1 cellular context compared by ENCODE assay signal in the genomic region with DNA sequence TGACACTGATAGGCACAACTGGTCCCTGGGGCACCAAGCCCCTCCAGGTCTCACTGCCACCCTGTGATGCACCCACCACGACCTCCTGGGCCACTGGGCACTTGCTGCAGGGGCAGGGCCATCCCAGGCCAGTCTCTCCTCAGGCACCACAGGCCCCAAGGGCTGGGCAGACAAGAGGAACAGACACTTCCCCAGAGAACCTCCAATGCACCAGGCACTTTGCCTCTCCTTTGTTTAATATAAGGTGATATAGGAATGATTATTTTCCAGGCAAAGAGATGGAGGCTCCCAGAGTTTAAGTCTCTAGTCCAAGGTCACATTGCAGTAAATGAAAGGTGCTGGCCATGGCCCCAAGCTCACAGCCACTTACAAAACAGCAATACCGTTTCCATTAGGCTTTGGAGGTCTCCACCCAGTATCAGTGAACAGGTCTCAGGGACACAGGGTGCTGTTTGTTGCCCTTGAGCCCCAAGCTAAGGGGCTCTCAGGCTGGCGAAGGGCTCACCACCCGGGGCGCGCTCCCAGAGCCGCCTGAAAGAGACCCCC.
TF ChIP-seq lines count a peak whose summit lies in the region.

No MANE protein-coding gene starts in this region.

TF ChIP-seq in IMR-90, 13 proteins besides CTCF, POLR2A, EP300 and RAD21:
- TF ChIP-seq RFX5 (IDR thresholded peaks at IDR 0.05; ENCODE audit: low read depth, low read length) (no peak), BHLHE40 (IDR thresholded peaks at IDR 0.05; ENCODE audit: low read depth, low read length) (no peak), CEBPB (IDR thresholded peaks at IDR 0.05; ENCODE audit: low read depth, low read length) (no peak), SMC3 (IDR thresholded peaks at IDR 0.05; ENCODE audit: low read depth, low read length) (no peak), MAZ (IDR thresholded peaks at IDR 0.05; ENCODE audit: borderline replicate concordance, low read depth, low read length) (no peak), FOS (IDR thresholded peaks at IDR 0.05; ENCODE audit: low read depth, low read length) (no peak), MXI1 (IDR thresholded peaks at IDR 0.05; ENCODE audit: borderline replicate concordance, low read depth, low read length) (no peak), RCOR1 (IDR thresholded peaks at IDR 0.05; ENCODE audit: insufficient replicate concordance, low read length) (no peak), CHD1 (IDR thresholded peaks at IDR 0.05; ENCODE audit: low read depth, low read length) (no peak), MAFK (IDR thresholded peaks at IDR 0.05; ENCODE audit: low read depth, low read length) (no peak), NFE2L2 (IDR thresholded peaks at IDR 0.05; ENCODE audit: low read depth, low read length) (no peak)
- TF ChIP-seq, protein P1, sequence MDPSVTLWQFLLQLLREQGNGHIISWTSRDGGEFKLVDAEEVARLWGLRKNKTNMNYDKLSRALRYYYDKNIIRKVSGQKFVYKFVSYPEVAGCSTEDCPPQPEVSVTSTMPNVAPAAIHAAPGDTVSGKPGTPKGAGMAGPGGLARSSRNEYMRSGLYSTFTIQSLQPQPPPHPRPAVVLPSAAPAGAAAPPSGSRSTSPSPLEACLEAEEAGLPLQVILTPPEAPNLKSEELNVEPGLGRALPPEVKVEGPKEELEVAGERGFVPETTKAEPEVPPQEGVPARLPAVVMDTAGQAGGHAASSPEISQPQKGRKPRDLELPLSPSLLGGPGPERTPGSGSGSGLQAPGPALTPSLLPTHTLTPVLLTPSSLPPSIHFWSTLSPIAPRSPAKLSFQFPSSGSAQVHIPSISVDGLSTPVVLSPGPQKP (IDR thresholded peaks at IDR 0.05; ENCODE audit: borderline replicate concordance, low read depth, low read length) = no peak
- TF ChIP-seq, protein P2, sequence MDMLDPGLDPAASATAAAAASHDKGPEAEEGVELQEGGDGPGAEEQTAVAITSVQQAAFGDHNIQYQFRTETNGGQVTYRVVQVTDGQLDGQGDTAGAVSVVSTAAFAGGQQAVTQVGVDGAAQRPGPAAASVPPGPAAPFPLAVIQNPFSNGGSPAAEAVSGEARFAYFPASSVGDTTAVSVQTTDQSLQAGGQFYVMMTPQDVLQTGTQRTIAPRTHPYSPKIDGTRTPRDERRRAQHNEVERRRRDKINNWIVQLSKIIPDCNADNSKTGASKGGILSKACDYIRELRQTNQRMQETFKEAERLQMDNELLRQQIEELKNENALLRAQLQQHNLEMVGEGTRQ (IDR thresholded peaks at IDR 0.05; ENCODE audit: low read depth, low read length) = no peak
